8 cellular contexts compared by ENCODE assay signal in the genomic region with DNA sequence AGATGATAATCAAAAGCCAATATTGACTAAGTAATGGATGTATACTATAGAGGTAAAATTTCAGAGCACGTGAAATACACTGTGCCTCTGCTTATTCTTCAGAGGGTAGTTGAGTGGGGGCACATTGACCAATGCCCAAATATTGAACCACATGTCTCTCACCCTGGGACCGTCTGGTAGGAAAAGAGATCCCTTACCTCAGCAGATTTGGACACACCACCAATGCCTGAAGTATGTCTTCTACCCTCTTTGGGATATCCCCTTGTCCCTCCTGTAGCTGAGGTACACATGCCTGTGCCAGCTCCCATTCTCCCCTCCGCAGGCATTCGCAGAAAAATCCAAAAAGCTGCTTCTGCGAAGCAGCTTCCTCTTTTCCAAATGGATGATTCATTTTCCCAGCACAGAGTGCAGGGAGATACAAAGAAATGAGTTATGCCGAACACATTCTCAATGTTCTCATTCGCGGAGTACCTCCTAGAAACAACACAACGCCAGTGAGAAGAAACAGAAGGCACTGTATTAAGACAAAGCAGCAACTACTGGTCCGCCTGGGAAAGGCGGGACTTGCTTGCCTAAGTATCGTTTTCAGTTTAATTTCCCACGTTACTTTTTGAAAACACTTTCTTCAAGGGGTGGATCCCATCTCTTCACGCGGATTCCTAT. TPM values are rescaled to one million over a fixed set of nuclear protein-coding genes. Genes with fewer than 3 reads are reported as not detected.
DNase-seq lines count a peak whose midpoint lies in the region; ATAC-seq and TF ChIP-seq lines count a peak whose summit lies in the region.

No MANE protein-coding gene starts in this region.

- H4K20me1 ChIP-seq in hepatocyte (ENCODE audit: insufficient read depth, poor library complexity, severe bottlenecking) = no peaks in the 10 kb centered on the region

- DNase-seq in AG08395 (ENCODE audit: low spot score) (peak; percentile 30), HFF-Myc (ENCODE audit: extremely low read depth, low read depth) (no peak), hepatocyte (ENCODE audit: low spot score) (peak; percentile 46), skeletal muscle cell (ENCODE audit: low read depth) (no peak), NCI-H1092 treated with DMSO at 0.1 percent for 48 hours (lab: John Stamatoyannopoulos, UW) (no peak)
- DNase-seq in activated CD8-positive, alpha-beta T cell treated with anti-CD3 and anti-CD28 coated beads for 36 hours = peak; percentile 6
- no peak for DNase-seq in central memory CD4-positive, alpha-beta T cell

- no peaks in the 10 kb centered on the region for H3K27me3 Mint-ChIP-seq in activated CD8-positive, alpha-beta T cell treated with anti-CD3 and anti-CD28 coated beads for 36 hours

- CTCF ChIA-PET in activated CD8-positive, alpha-beta T cell treated with anti-CD3 and anti-CD28 coated beads for 36 hours (lab: Charles Lee) = no interaction called here

- peak overlapping the region; percentile 75 for H3K27ac ChIP-seq in hepatocyte

- H3K4me1 ChIP-seq in hepatocyte (ENCODE audit: insufficient read depth) = peaks cover 12% of the 10 kb centered on the region

- POLR2A ChIA-PET in activated CD8-positive, alpha-beta T cell treated with anti-CD3 and anti-CD28 coated beads for 36 hours (lab: Charles Lee) = interaction anchor here (0.8 to 1.9 kb wide), 4 partner anchors 9 to 645 kb away, joined by 3 to 8 read pairs (median 4); no protein-coding TSS in a partner anchor

- no peaks in the 10 kb centered on the region for H3K36me3 ChIP-seq in hepatocyte (replicated peaks; ENCODE audit: insufficient read depth, low read depth)

- H3K27me3 ChIP-seq in hepatocyte = no peaks in the 10 kb centered on the region

- peak overlapping the region; percentile 64 for H2AFZ ChIP-seq in hepatocyte

- no peak for ATAC-seq in activated CD8-positive, alpha-beta T cell treated with anti-CD3 and anti-CD28 coated beads for 36 hours
- ATAC-seq in GM18861 (IDR thresholded peaks at IDR 0.05; ENCODE audit: unreplicated experiment) = no peak

- TF ChIP-seq CTCF in HFF-Myc (IDR thresholded peaks at IDR 0.05; ENCODE audit: low read depth, low read length, missing control alignments) (no peak), hepatocyte (IDR thresholded peaks at IDR 0.05; ENCODE audit: poor library complexity) (no peak)
- TF ChIP-seq CTCF in activated CD8-positive, alpha-beta T cell treated with anti-CD3 and anti-CD28 coated beads for 36 hours (IDR thresholded peaks at IDR 0.05) = no peak

- no peaks in the 10 kb centered on the region for H3K9me2 ChIP-seq in hepatocyte (replicated peaks; ENCODE audit: insufficient read depth)

- peak overlapping the region; percentile 96 for H3K27ac Mint-ChIP-seq in activated CD8-positive, alpha-beta T cell treated with anti-CD3 and anti-CD28 coated beads for 36 hours

- H3K4me1 Mint-ChIP-seq in activated CD8-positive, alpha-beta T cell treated with anti-CD3 and anti-CD28 coated beads for 36 hours (ENCODE audit: low read depth) = peaks cover 32% of the 10 kb centered on the region

- peak overlapping the region; percentile 85 for H3K4me3 ChIP-seq in HFF-Myc (replicated peaks; ENCODE audit: low read depth, low read length)
- H3K4me3 ChIP-seq in hepatocyte = peak overlapping the region; percentile 78
- H3K4me3 ChIP-seq in skeletal muscle cell (ENCODE audit: low read depth, low read length) = peak overlapping the region; percentile 65

- H3K9me3 Mint-ChIP-seq in activated CD8-positive, alpha-beta T cell treated with anti-CD3 and anti-CD28 coated beads for 36 hours = no peaks in the 10 kb centered on the region

- H3K9me3 ChIP-seq in hepatocyte (ENCODE audit: low read depth) = no peaks in the 10 kb centered on the region

- H3K36me3 Mint-ChIP-seq in activated CD8-positive, alpha-beta T cell treated with anti-CD3 and anti-CD28 coated beads for 36 hours (ENCODE audit: low read depth) = peaks cover 3% of the 10 kb centered on the region

- peak overlapping the region; percentile 91 for H3K4me2 ChIP-seq in hepatocyte

- intact Hi-C loops in activated CD8-positive, alpha-beta T cell treated with anti-CD3 and anti-CD28 coated beads for 36 hours (cut with micrococcal nuclease) = no loop called here

- peaks cover 34% of the 10 kb centered on the region for H3K79me2 ChIP-seq in hepatocyte

- WGBS in hepatocyte (ENCODE audit: low lambda C conversion rate, missing lambda C conversion rate) = 5% methylated on average over 15 of the region's 15 CpGs

- H3K4me3 Mint-ChIP-seq in activated CD8-positive, alpha-beta T cell treated with anti-CD3 and anti-CD28 coated beads for 36 hours = peak overlapping the region; percentile 97

RNA-seq across cellular contexts. Expression of gene ZFYVE26, which starts 0.7 kb away (rescaled TPM):
- 10 to 100 TPM; 14.4 to 16.8 TPM for total RNA-seq in activated CD8-positive, alpha-beta T cell treated with anti-CD3 and anti-CD28 coated beads for 36 hours
- total RNA-seq in hepatocyte = 23.9 and 32.3 TPM in 2 replicates
- 5.5 and 6.4 TPM in 2 replicates for polyA plus RNA-seq in hepatocyte

RNA-seq across cellular contexts. Expression of gene RAD51B, which starts 3.9 kb away (rescaled TPM):
- 10 to 100 TPM; 38.2 to 40.6 TPM for total RNA-seq in activated CD8-positive, alpha-beta T cell treated with anti-CD3 and anti-CD28 coated beads for 36 hours
- total RNA-seq in hepatocyte = 18.0 and 27.3 TPM in 2 replicates
- 10.1 and 17.2 TPM in 2 replicates for polyA plus RNA-seq in hepatocyte

Comparison
In these comparisons a context has a peak if more than half of its experiments do, and no peak if none do; other contexts are left out.
1. DNase-seq: peak in AG08395 (single experiment), activated CD8-positive, alpha-beta T cell treated with anti-CD3 and anti-CD28 coated beads for 36 hours (single experiment) and hepatocyte (single experiment); none in HFF-Myc (single experiment), skeletal muscle cell (single experiment), NCI-H1092 treated with DMSO at 0.1 percent for 48 hours (single experiment) and central memory CD4-positive, alpha-beta T cell (single experiment).
2. Peak in every context shown above with its lines, with median percentiles within 50 percentile points of each other: H3K4me3 ChIP-seq.